In genomic region chr19:44839272-44839671, GRCh38 we compare ENCODE assay signal across 20 cellular contexts. TPM values are rescaled to one million over a fixed set of nuclear protein-coding genes. Genes with fewer than 3 reads are reported as not detected.
"Had no signal": no experiment of that assay in that cellular context is flagged by ENCODE, and none has a peak within 500 bp of the region (broad histone marks: within the 10 kb centered on the region; RNA-seq: fewer than 3 reads in every experiment).

No MANE protein-coding gene starts in this region.

- H3K27ac ChIP-seq: dorsolateral prefrontal cortex, esophagus squamous epithelium, gastroesophageal sphincter, right atrium auricular region, tibial artery, upper lobe of left lung, uterus had no signal

- H3K27me3 ChIP-seq: right atrium auricular region, tibial artery, upper lobe of left lung, uterus had no signal

- H3K4me1 ChIP-seq: uterus had no signal

- H3K4me3 Mint-ChIP-seq: natural killer cell, neural crest cell had no signal

- H3K9me3 ChIP-seq: esophagus squamous epithelium, gastroesophageal sphincter, right atrium auricular region, tibial artery, upper lobe of left lung, uterus had no signal

- H3K4me1 Mint-ChIP-seq: neural crest cell had no signal

- H3K9me3 Mint-ChIP-seq: natural killer cell, neural crest cell had no signal

- DNase-seq: cortex of kidney; dorsolateral prefrontal cortex; effector CD8-positive, alpha-beta T cell; esophagus squamous epithelium; foreskin fibroblast; glutamatergic neuron; kidney; left cardiac atrium; left ventricle myocardium superior; natural killer cell; stimulated activated CD4-positive, alpha-beta T cell treated with anti-CD3 and anti-CD28 coated beads, Interleukin-2, amount 100 ng/mL, for 48 hours; stimulated activated naive CD8-positive, alpha-beta T cell treated with anti-CD3 and anti-CD28 coated beads, Interleukin-15, Interleukin-2, amounts not matched to agents 100 U/mL and 50 U/mL, for 24 hours; tibial artery; upper lobe of left lung; uterus had no signal

- H3K4me3 ChIP-seq: dorsolateral prefrontal cortex, esophagus squamous epithelium, gastroesophageal sphincter, lung, right atrium auricular region, smooth muscle cell, tibial artery, upper lobe of left lung, uterus had no signal

- H3K36me3 Mint-ChIP-seq: natural killer cell had no signal

- H3K36me3 ChIP-seq: esophagus squamous epithelium, gastroesophageal sphincter, right atrium auricular region, tibial artery, upper lobe of left lung, uterus had no signal

- H3K27ac Mint-ChIP-seq: natural killer cell had no signal

- ATAC-seq: gastroesophageal sphincter; left cardiac atrium; left ventricle myocardium superior; natural killer cell; stimulated activated naive CD8-positive, alpha-beta T cell treated with anti-CD3 and anti-CD28 coated beads, Interleukin-15, Interleukin-2, amounts not matched to agents 100 U/mL and 50 U/mL, for 24 hours had no signal

RNA-seq across cellular contexts. Expression of gene BCAM, which starts 30.4 kb away (rescaled TPM):
- total RNA-seq: natural killer cell had no signal
